In the genomic region with DNA sequence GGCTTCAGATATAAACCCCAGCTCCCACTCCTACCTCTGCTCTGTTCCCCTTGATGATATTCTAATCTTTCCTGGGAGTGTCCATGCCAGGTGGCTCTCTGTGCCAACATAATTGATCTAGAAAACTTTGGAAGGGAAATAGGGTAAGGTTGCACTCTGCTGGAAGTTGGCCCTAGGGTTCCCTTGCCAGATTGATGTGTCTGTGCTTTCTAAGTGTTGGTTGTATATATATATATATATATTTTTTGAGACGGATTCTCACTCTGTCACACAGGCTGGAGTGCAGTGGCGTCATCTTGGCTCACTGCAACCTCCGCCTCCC, we compare ENCODE assay signal across 35 cellular contexts. TPM values are rescaled to one million over a fixed set of nuclear protein-coding genes. Genes with fewer than 3 reads are reported as not detected.
"Had no signal": no experiment of that assay in that cellular context is flagged by ENCODE, and none has a peak within 500 bp of the region (broad histone marks: within the 10 kb centered on the region; RNA-seq: fewer than 3 reads in every experiment).

No MANE protein-coding gene starts in this region.

- H3K4me1 ChIP-seq: adrenal gland, body of pancreas, breast epithelium, Peyer's patch had no signal

- H3K4me3 ChIP-seq: adrenal gland, body of pancreas, breast epithelium, MG63, Peyer's patch had no signal

- H3K27ac ChIP-seq: adrenal gland, body of pancreas, breast epithelium, Peyer's patch had no signal

- ATAC-seq: activated CD8-positive, alpha-beta T cell treated with anti-CD3 and anti-CD28 coated beads, Interleukin-2, amount 10 ng/mL, durations not matched to agents 7 days and 5 days; activated naive CD4-positive, alpha-beta T cell treated with anti-CD3 and anti-CD28 coated beads, Interleukin-2, amount 50 U/mL, for 72 hours; activated T-cell treated with anti-CD3 and anti-CD28 coated beads, Interleukin-2, amount 50 U/mL, for 4 hours; body of pancreas; Right ventricle myocardium inferior had no signal

- H3K36me3 ChIP-seq: adrenal gland, breast epithelium, MG63, Peyer's patch had no signal

- DNase-seq: activated CD4-positive, alpha-beta T cell treated with anti-CD3 and anti-CD28 coated beads, Interleukin-2, amount 10 ng/mL, durations not matched to agents 24 days and 14 days; activated CD4-positive, alpha-beta T cell treated with anti-CD3 and anti-CD28 coated beads, Interleukin-2, amount 50 U/mL, for 48 hours; activated CD8-positive, alpha-beta T cell treated with anti-CD3 and anti-CD28 coated beads, Interleukin-2, amount 10 ng/mL, durations not matched to agents 7 days and 5 days; activated gamma-delta T cell treated with Interleukin-2 at 50 U/mL for 16 hours; activated naive CD4-positive, alpha-beta T cell treated with anti-CD3 and anti-CD28 coated beads for 36 hours; activated T-cell treated with anti-CD3 and anti-CD28 coated beads for 4 hours; activated T-cell treated with anti-CD3 and anti-CD28 coated beads, Interleukin-2, amount 50 U/mL, for 4 hours; adrenal gland; body of pancreas; Karpas-422; KBM-7; MG63; NCI-H1048; NCI-H1105 treated with DMSO at 0.1 percent for 48 hours; NCI-H1436; NCI-H1694; NCI-H1930; NCI-H2081 treated with DMSO at 0.1 percent for 48 hours; NCI-H446; NCI-H510A treated with DMSO at 0.1 percent for 48 hours; NCI-H526 treated with DMSO at 0.1 percent for 48 hours; NCI-H774; Peyer's patch; RPMI8226; SIG-M5; T1000 had no signal

- H3K27me3 ChIP-seq: adrenal gland, body of pancreas, breast epithelium, MG63, Peyer's patch had no signal

- H3K9me3 ChIP-seq: adrenal gland, body of pancreas, breast epithelium, MG63, Peyer's patch had no signal

RNA-seq across cellular contexts. Expression of gene ACTL7B, which starts 23.6 kb away (rescaled TPM):
- total RNA-seq: activated CD4-positive, alpha-beta T cell treated with anti-CD3 and anti-CD28 coated beads, Interleukin-2, amount 10 ng/mL, durations not matched to agents 24 days and 14 days; activated CD8-positive, alpha-beta T cell treated with anti-CD3 and anti-CD28 coated beads, Interleukin-2, amount 10 ng/mL, durations not matched to agents 7 days and 5 days; activated naive CD4-positive, alpha-beta T cell treated with anti-CD3 and anti-CD28 coated beads for 36 hours; astrocyte; cardiac septum; Peyer's patch; Right ventricle myocardium inferior; SK-MEL-5; T-helper 2 cell treated with Interferon-gamma antibody and Interleukin-4, amounts not matched to agents 100 ng/mL and 5 ng/mL, for 36 hours had no signal

RNA-seq across cellular contexts. Expression of gene ACTL7A, which starts 29.9 kb away (rescaled TPM):
- total RNA-seq: activated CD4-positive, alpha-beta T cell treated with anti-CD3 and anti-CD28 coated beads, Interleukin-2, amount 10 ng/mL, durations not matched to agents 24 days and 14 days; activated CD8-positive, alpha-beta T cell treated with anti-CD3 and anti-CD28 coated beads, Interleukin-2, amount 10 ng/mL, durations not matched to agents 7 days and 5 days; activated naive CD4-positive, alpha-beta T cell treated with anti-CD3 and anti-CD28 coated beads for 36 hours; activated naive CD4-positive, alpha-beta T cell treated with anti-CD3 and anti-CD28 coated beads, Interleukin-2, amount 50 U/mL, for 72 hours; activated T-cell treated with anti-CD3 and anti-CD28 coated beads, Interleukin-2, amount 50 U/mL, for 4 hours; activated T-helper 1 cell treated with anti-CD3 and anti-CD28 coated beads, Interleukin-12 subunit alpha, Interleukin-12 subunit beta, Interleukin-2, Interleukin-4 antibody, amounts not matched to agents 30 ng/mL and 10 ng/mL and 1 ng/mL, durations not matched to agents 14 hours and 24 hours and 36 hours; adrenal gland; astrocyte; body of pancreas; breast epithelium; cardiac septum; Peyer's patch; Right ventricle myocardium inferior; SK-MEL-5; T-helper 1 cell treated with Interleukin-12 subunit alpha and Interleukin-12 subunit beta and Interleukin-4 antibody, amounts not matched to agents 30 ng/mL and 1 ng/mL, for 36 hours; T-helper 2 cell treated with Interferon-gamma antibody and Interleukin-4, amounts not matched to agents 100 ng/mL and 5 ng/mL, for 36 hours had no signal
